Comparison of ENCODE assay signal across 22 cellular contexts in the genomic region with DNA sequence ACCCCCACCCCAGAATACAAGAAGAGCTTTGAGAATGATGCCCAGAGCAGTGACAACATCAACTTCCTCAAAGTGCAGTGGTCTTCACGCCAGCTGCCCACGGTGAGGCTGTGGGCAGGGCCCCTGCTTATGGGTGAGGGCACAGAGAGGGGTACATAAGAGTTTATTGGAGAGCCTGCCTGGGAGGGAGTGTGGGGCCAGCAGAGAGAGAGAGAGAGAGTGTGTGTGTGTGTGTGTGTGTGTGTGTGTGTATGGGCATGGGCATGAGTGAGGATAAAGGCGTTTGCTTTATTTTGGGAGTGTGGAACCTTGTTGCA. TPM values are rescaled to one million over a fixed set of nuclear protein-coding genes. Genes with fewer than 3 reads are reported as not detected.
DNase-seq lines count a peak whose midpoint lies in the region; ATAC-seq, FAIRE-seq and TF ChIP-seq lines count a peak whose summit lies in the region.
"Had no signal": no experiment of that assay in that cellular context is flagged by ENCODE, and none has a peak within 500 bp of the region (broad histone marks: within the 10 kb centered on the region; RNA-seq: fewer than 3 reads in every experiment).

No MANE protein-coding gene starts in this region.

- H3K79me2 ChIP-seq in astrocyte (ENCODE audit: insufficient read depth, low read length) (peaks cover 14% of the 10 kb centered on the region), osteoblast (ENCODE audit: insufficient read depth, low read length) (peaks cover 6% of the 10 kb centered on the region)

- intact Hi-C loops in CD4-positive, alpha-beta memory T cell (cut with micrococcal nuclease), result no loop called here
- intact Hi-C loops in Right ventricle myocardium superior (cut with DNase I), result no loop called here

- H3K27me3 ChIP-seq in BLaER1 (peaks cover 23% of the 10 kb centered on the region), astrocyte (ENCODE audit: insufficient read depth, low read length) (peaks cover 1% of the 10 kb centered on the region), osteoblast (ENCODE audit: insufficient read depth, low read length) (no peaks in the 10 kb centered on the region), Peyer's patch (no peaks in the 10 kb centered on the region)
- H3K27me3 ChIP-seq in CD4-positive, alpha-beta memory T cell (ENCODE audit: insufficient read depth, low read length), result peaks cover 4% of the 10 kb centered on the region
- H3K27me3 ChIP-seq: gastrocnemius medialis had no signal

- DNase-seq in CD4-positive, alpha-beta memory T cell, result no peak
- DNase-seq in astrocyte (ENCODE audit: low read depth) (no peak), osteoblast (ENCODE audit: insufficient read length, low spot score, missing footprints) (peak; percentile 39), dermis blood vessel endothelial cell (no peak), Right ventricle myocardium superior (no peak), Peyer's patch (no peak)
- DNase-seq: activated CD4-positive, alpha-beta T cell treated with anti-CD3 and anti-CD28 coated beads, Interleukin-2, amount 10 ng/mL, durations not matched to agents 24 days and 14 days; activated T-cell treated with anti-CD3 and anti-CD28 coated beads for 4 hours; gastrocnemius medialis; kidney; mesendoderm; NCI-H1092; NCI-H2029 treated with DMSO at 0.1 percent for 48 hours; NCI-H510A had no signal

- H3K4me1 ChIP-seq in BLaER1 (peaks cover 42% of the 10 kb centered on the region), astrocyte (ENCODE audit: insufficient read depth, low read length) (peaks cover 13% of the 10 kb centered on the region), osteoblast (ENCODE audit: insufficient read depth, low read length) (peaks cover 8% of the 10 kb centered on the region), Peyer's patch (peaks cover 5 to 34% (median 5%) of the 10 kb centered on the region in 4 donors)
- peaks cover 5% of the 10 kb centered on the region for H3K4me1 ChIP-seq in CD4-positive, alpha-beta memory T cell (ENCODE audit: insufficient read depth, low read length)

- CTCF ChIA-PET in CD4-positive, alpha-beta memory T cell (lab: Charles Lee; ENCODE audit: partially characterized antibody), result interaction anchor here (0.8 to 4.9 kb wide), 3 partner anchors 10 to 256 kb away, joined by 3 to 40 read pairs (median 4); a partner anchor contains a TSS

- peak overlapping the region; percentile 27 for H3K4me2 ChIP-seq in BLaER1
- no peak overlapping the region for H3K4me2 ChIP-seq in astrocyte (ENCODE audit: low read length)
- H3K4me2 ChIP-seq in osteoblast (ENCODE audit: insufficient read depth, low read length), result no peak overlapping the region
- H3K4me2 ChIP-seq: neural progenitor cell had no signal

- H3K9me3 Mint-ChIP-seq in CD4-positive, alpha-beta memory T cell, result no peaks in the 10 kb centered on the region
- H3K9me3 Mint-ChIP-seq in astrocyte (ENCODE audit: unreplicated experiment), result no peaks in the 10 kb centered on the region
- H3K9me3 Mint-ChIP-seq: activated CD4-positive, alpha-beta T cell treated with anti-CD3 and anti-CD28 coated beads, Interleukin-2, amount 10 ng/mL, durations not matched to agents 24 days and 14 days; neural progenitor cell had no signal

- H2AFZ ChIP-seq in astrocyte (ENCODE audit: low read depth, low read length) (no peak overlapping the region), osteoblast (ENCODE audit: low read length) (no peak overlapping the region)
- H2AFZ ChIP-seq: neural progenitor cell had no signal

- H3K27ac Mint-ChIP-seq in CD4-positive, alpha-beta memory T cell, result peak overlapping the region in 4 of 7 donors; percentile 29 to 75 (median 42)
- peak overlapping the region; percentile 14 for H3K27ac Mint-ChIP-seq in astrocyte (ENCODE audit: unreplicated experiment)
- H3K27ac Mint-ChIP-seq: activated CD4-positive, alpha-beta T cell treated with anti-CD3 and anti-CD28 coated beads, Interleukin-2, amount 10 ng/mL, durations not matched to agents 24 days and 14 days; neural progenitor cell had no signal

- H4K20me1 ChIP-seq in BLaER1 (peaks cover 100% of the 10 kb centered on the region), astrocyte (ENCODE audit: insufficient read depth, low read length) (peaks cover 97% of the 10 kb centered on the region), osteoblast (ENCODE audit: insufficient read depth, low read length) (peaks cover 76% of the 10 kb centered on the region)

- H3K9ac ChIP-seq in BLaER1 (no peak overlapping the region), astrocyte (ENCODE audit: low read length) (no peak overlapping the region)
- H3K9ac ChIP-seq: neural progenitor cell had no signal

- no peak for TF ChIP-seq POLR2A in Peyer's patch (IDR thresholded peaks at IDR 0.05)

- H3K27ac ChIP-seq in BLaER1, result 0 out of 2 replicates have a peak overlapping the region, but pooled peaks have one; percentile 16
- no peak overlapping the region for H3K27ac ChIP-seq in CD4-positive, alpha-beta memory T cell (ENCODE audit: low read depth, low read length)
- no peak overlapping the region for H3K27ac ChIP-seq in astrocyte (ENCODE audit: low read depth, low read length)
- no peak overlapping the region for H3K27ac ChIP-seq in osteoblast (ENCODE audit: low read depth, low read length)
- H3K27ac ChIP-seq in Peyer's patch, result no peak overlapping the region
- H3K27ac ChIP-seq: coronary artery, gastrocnemius medialis, neural progenitor cell, thoracic aorta had no signal

- peaks cover 2 to 7% (median 5%) of the 10 kb centered on the region in 4 donors for H3K4me1 Mint-ChIP-seq in CD4-positive, alpha-beta memory T cell
- H3K4me1 Mint-ChIP-seq in astrocyte (ENCODE audit: low read depth, unreplicated experiment), result peaks cover 11% of the 10 kb centered on the region

- ATAC-seq in Right ventricle myocardium superior (ENCODE audit: poor library complexity), result no peak
- ATAC-seq: gastrocnemius medialis had no signal

- no peak for FAIRE-seq in astrocyte (lab: Jason Lieb, UNC)
- FAIRE-seq: GM19239, H1, kidney had no signal

- no peak for TF ChIP-seq CTCF in astrocyte (IDR thresholded peaks at IDR 0.05; ENCODE audit: insufficient read depth, low read depth, low read length)
- no peak for TF ChIP-seq CTCF in osteoblast (IDR thresholded peaks at IDR 0.05; ENCODE audit: extremely low read depth, low read depth, low read length)
- TF ChIP-seq CTCF in Peyer's patch (IDR thresholded peaks at IDR 0.05), result no peak

- no peaks in the 10 kb centered on the region for H3K9me3 ChIP-seq in BLaER1
- H3K9me3 ChIP-seq in CD4-positive, alpha-beta memory T cell (ENCODE audit: control insufficient read depth in 1 of 2, low read length in 2 of 2), result no peaks in the 10 kb centered on the region
- H3K9me3 ChIP-seq in astrocyte (ENCODE audit: insufficient read depth, low read depth, low read length), result no peaks in the 10 kb centered on the region
- H3K9me3 ChIP-seq in osteoblast (ENCODE audit: low read depth, low read length), result no peaks in the 10 kb centered on the region
- no peaks in the 10 kb centered on the region for H3K9me3 ChIP-seq in Peyer's patch
- H3K9me3 ChIP-seq: gastrocnemius medialis, thoracic aorta had no signal

- H3K27me3 Mint-ChIP-seq in CD4-positive, alpha-beta memory T cell, result peaks cover 2 to 3% of the 10 kb centered on the region in 2 donors
- peaks cover 2% of the 10 kb centered on the region for H3K27me3 Mint-ChIP-seq in astrocyte (ENCODE audit: low read depth, unreplicated experiment)

- no peak overlapping the region for H3K4me3 Mint-ChIP-seq in CD4-positive, alpha-beta memory T cell
- H3K4me3 Mint-ChIP-seq in astrocyte (ENCODE audit: unreplicated experiment), result no peak overlapping the region
- H3K4me3 Mint-ChIP-seq: activated CD4-positive, alpha-beta T cell treated with anti-CD3 and anti-CD28 coated beads, Interleukin-2, amount 10 ng/mL, durations not matched to agents 24 days and 14 days; neural progenitor cell had no signal

- peaks cover 95% of the 10 kb centered on the region for H3K36me3 ChIP-seq in BLaER1
- peaks cover 47% of the 10 kb centered on the region for H3K36me3 ChIP-seq in CD4-positive, alpha-beta memory T cell (ENCODE audit: insufficient read depth, low read length)
- peaks cover 46% of the 10 kb centered on the region for H3K36me3 ChIP-seq in astrocyte (ENCODE audit: insufficient read depth, low read length)
- peaks cover 82% of the 10 kb centered on the region for H3K36me3 ChIP-seq in osteoblast (ENCODE audit: insufficient read depth, low read length)
- H3K36me3 ChIP-seq in Peyer's patch, result peaks cover 0 to 91% (median 0%) of the 10 kb centered on the region in 3 donors
- H3K36me3 ChIP-seq: neural progenitor cell had no signal

- H3K4me3 ChIP-seq in BLaER1 (no peak overlapping the region), astrocyte (ENCODE audit: insufficient read depth, low read depth, low read length) (no peak overlapping the region), osteoblast (ENCODE audit: insufficient read depth, low read length) (no peak overlapping the region), Peyer's patch (no peak overlapping the region)
- no peak overlapping the region for H3K4me3 ChIP-seq in CD4-positive, alpha-beta memory T cell (ENCODE audit: low read length in 2 of 2)
- H3K4me3 ChIP-seq: coronary artery, gastrocnemius medialis, neural progenitor cell, thoracic aorta had no signal

- H3K36me3 Mint-ChIP-seq in CD4-positive, alpha-beta memory T cell, result peaks cover 23 to 66% of the 10 kb centered on the region in 2 donors
- H3K36me3 Mint-ChIP-seq in astrocyte (ENCODE audit: low read depth, unreplicated experiment), result peaks cover 31% of the 10 kb centered on the region

- POLR2A ChIA-PET in CD4-positive, alpha-beta memory T cell (lab: Charles Lee; ENCODE audit: partially characterized antibody), result no interaction called here

RNA-seq across cellular contexts. Expression of a gene that starts 9.5 kb away (rescaled TPM):
- not detected for total RNA-seq in CD4-positive, alpha-beta memory T cell
- polyA plus RNA-seq in CD4-positive, alpha-beta memory T cell, result not detected
- total RNA-seq in astrocyte (0.36 TPM in 1 of 2 replicates, not detected in the other), osteoblast (not detected in 2 replicates), dermis blood vessel endothelial cell (not detected in 2 replicates), Right ventricle myocardium superior (not detected), Peyer's patch (not detected)
- total RNA-seq: activated CD4-positive, alpha-beta T cell treated with anti-CD3 and anti-CD28 coated beads, Interleukin-2, amount 10 ng/mL, durations not matched to agents 24 days and 14 days; gastrocnemius medialis; H1; HT1080; kidney; RPMI7951; thoracic aorta had no signal

RNA-seq across cellular contexts. Expression of a gene that starts 9.9 kb away (rescaled TPM):
- total RNA-seq in CD4-positive, alpha-beta memory T cell, result 100 to 1,000 TPM; 145 to 152 TPM
- polyA plus RNA-seq in CD4-positive, alpha-beta memory T cell, result 10 to 100 TPM in 1 of 2 donors, 1 to 10 TPM in 1; 4.0 to 10.2 TPM
- 274 and 276 TPM in 2 replicates for total RNA-seq in astrocyte
- 86.5 and 92.2 TPM in 2 replicates for total RNA-seq in osteoblast
- total RNA-seq in dermis blood vessel endothelial cell, result 49.9 and 65.3 TPM in 2 replicates
- total RNA-seq in Right ventricle myocardium superior, result 133 TPM
- 100 to 1,000 TPM; 106 to 198 (median 179) TPM for total RNA-seq in Peyer's patch

RNA-seq across cellular contexts. Expression of a gene that starts 17.9 kb away (rescaled TPM):
- not detected for total RNA-seq in CD4-positive, alpha-beta memory T cell
- polyA plus RNA-seq in CD4-positive, alpha-beta memory T cell, result not detected
- total RNA-seq in astrocyte, result not detected in 2 replicates
- total RNA-seq in osteoblast, result not detected in 2 replicates
- total RNA-seq in dermis blood vessel endothelial cell, result not detected in 2 replicates
- total RNA-seq in Right ventricle myocardium superior, result 27.1 TPM
- total RNA-seq in Peyer's patch, result 10 to 100 TPM in 1 of 4 donors, 1 to 10 TPM in 2, not detected in 1; 3.5 to 15.8 (median 8.0) TPM
- total RNA-seq: activated CD4-positive, alpha-beta T cell treated with anti-CD3 and anti-CD28 coated beads, Interleukin-2, amount 10 ng/mL, durations not matched to agents 24 days and 14 days; H1; HT1080; RPMI7951 had no signal
- polyA plus RNA-seq: H1 had no signal

RNA-seq across cellular contexts. Expression of a gene that starts 42.5 kb away (rescaled TPM):
- not detected for total RNA-seq in CD4-positive, alpha-beta memory T cell
- polyA plus RNA-seq in CD4-positive, alpha-beta memory T cell, result not detected
- total RNA-seq in astrocyte (3.2 and 3.6 TPM in 2 replicates), osteoblast (under 0.01 and 0.36 TPM in 2 replicates), dermis blood vessel endothelial cell (0.14 and 0.68 TPM in 2 replicates), Right ventricle myocardium superior (0.94 TPM), Peyer's patch (not detected)
- total RNA-seq: activated CD4-positive, alpha-beta T cell treated with anti-CD3 and anti-CD28 coated beads, Interleukin-2, amount 10 ng/mL, durations not matched to agents 24 days and 14 days; gastrocnemius medialis; H1; HT1080; RPMI7951; thoracic aorta had no signal
